12 cellular contexts compared by ENCODE assay signal in genomic region chr3:127615631-127616305, GRCh38.
"Had no signal": no experiment of that assay in that cellular context is flagged by ENCODE, and none has a peak within 500 bp of the region (broad histone marks: within the 10 kb centered on the region; RNA-seq: fewer than 3 reads in every experiment).

No MANE protein-coding gene starts in this region.

- H3K4me1 Mint-ChIP-seq: mesothelial cell of epicardium, neural progenitor cell had no signal

- DNase-seq: activated gamma-delta T cell; activated T-cell treated with anti-CD3 and anti-CD28 coated beads, Interleukin-2, amount 50 U/mL, for 1 hour; dorsolateral prefrontal cortex; esophagus squamous epithelium; pancreas; stimulated activated CD4-positive, alpha-beta T cell treated with anti-CD3 and anti-CD28 coated beads, Interleukin-4, amount 100 ng/mL, for 1 hour; stimulated activated CD8-positive, alpha-beta memory T cell treated with anti-CD3 and anti-CD28 coated beads, Interleukin-4, amount 100 ng/mL, for 48 hours; upper lobe of left lung had no signal

- H3K27ac Mint-ChIP-seq: mesothelial cell of epicardium; neural progenitor cell; stimulated activated naive CD8-positive, alpha-beta T cell treated with anti-CD3 and anti-CD28 coated beads, Interleukin-15, Interleukin-2, amounts not matched to agents 100 ng/mL and 50 ng/mL, for 24 hours had no signal

- H3K27me3 Mint-ChIP-seq: brain; stimulated activated naive CD8-positive, alpha-beta T cell treated with anti-CD3 and anti-CD28 coated beads, Interleukin-15, Interleukin-2, amounts not matched to agents 100 ng/mL and 50 ng/mL, for 24 hours had no signal

- H3K9me3 Mint-ChIP-seq: brain; mesothelial cell of epicardium; neural progenitor cell; stimulated activated naive CD8-positive, alpha-beta T cell treated with anti-CD3 and anti-CD28 coated beads, Interleukin-15, Interleukin-2, amounts not matched to agents 100 ng/mL and 50 ng/mL, for 24 hours had no signal

- H3K4me3 Mint-ChIP-seq: brain; mesothelial cell of epicardium; neural progenitor cell; stimulated activated naive CD8-positive, alpha-beta T cell treated with anti-CD3 and anti-CD28 coated beads, Interleukin-15, Interleukin-2, amounts not matched to agents 100 ng/mL and 50 ng/mL, for 24 hours had no signal

- ATAC-seq: pancreas had no signal
